ENCODE assay signal across 11 cellular contexts in genomic region chr17:48472485-48473281, GRCh38. TPM values are rescaled to one million over a fixed set of nuclear protein-coding genes. Genes with fewer than 3 reads are reported as not detected.
DNase-seq lines count a peak whose midpoint lies in the region; ATAC-seq lines count a peak whose summit lies in the region.
"Had no signal": no experiment of that assay in that cellular context is flagged by ENCODE, and none has a peak within 500 bp of the region (broad histone marks: within the 10 kb centered on the region; RNA-seq: fewer than 3 reads in every experiment).

No MANE protein-coding gene starts in this region.

- intact Hi-C loops in left colon (cut with DNase I, micrococcal nuclease) = no loop called here

- peak overlapping the region in 9 of 11 experiments; percentile 24 to 79 (median 46); a peak in 15 of 22 replicates for H3K4me2 ChIP-seq in BLaER1 treated with 17β-estradiol and CSF1 and Interleukin-3, amounts not matched to agents 10 nM and 100 nM

- H3K4me3 ChIP-seq in BLaER1 treated with 17β-estradiol and CSF1 and Interleukin-3, amounts not matched to agents 10 nM and 100 nM = no peak overlapping the region
- H3K4me3 ChIP-seq: esophagus muscularis mucosa, stomach had no signal

- peaks cover 0 to 51% (median 32%) of the 10 kb centered on the region in 10 experiments; a peak in 15 of 20 replicates for H3K4me1 ChIP-seq in BLaER1 treated with 17β-estradiol and CSF1 and Interleukin-3, amounts not matched to agents 10 nM and 100 nM
- H3K4me1 ChIP-seq: esophagus muscularis mucosa, stomach had no signal

- no peak overlapping the region for H3K9ac ChIP-seq in BLaER1 treated with 17β-estradiol and CSF1 and Interleukin-3, amounts not matched to agents 10 nM and 100 nM

- H4K20me1 ChIP-seq in BLaER1 treated with 17β-estradiol and CSF1 and Interleukin-3, amounts not matched to agents 10 nM and 100 nM = no peaks in the 10 kb centered on the region; a peak in 1 of 22 replicates

- in situ Hi-C loops in G401 (cut with HindIII; ENCODE audit: low sequenced_read_pairs) = no loop called here

- ATAC-seq in HG03342 (IDR thresholded peaks at IDR 0.05; ENCODE audit: unreplicated experiment) = peak; percentile 46
- no peak for ATAC-seq in left colon

- no peak overlapping the region for H3K27ac ChIP-seq in BLaER1 treated with 17β-estradiol and CSF1 and Interleukin-3, amounts not matched to agents 10 nM and 100 nM
- H3K27ac ChIP-seq in caudate nucleus (ENCODE audit: low read depth, low read length) = no peak overlapping the region
- H3K27ac ChIP-seq: esophagus muscularis mucosa, stomach had no signal

- DNase-seq in RPMI8226 (peak; percentile 58), islet precursor cell (peak; percentile 92), caudate nucleus (lab: John Stamatoyannopoulos, UW) (no peak), ecto neural progenitor cell (ENCODE audit: low spot score) (no peak), left colon (no peak), G401 (ENCODE audit: low spot score) (no peak)
- DNase-seq: posterior cingulate gyrus, stomach had no signal

- H3K9me3 ChIP-seq in BLaER1 treated with 17β-estradiol and CSF1 and Interleukin-3, amounts not matched to agents 10 nM and 100 nM (replicated peaks in 1 of 11) = no peaks in the 10 kb centered on the region
- H3K9me3 ChIP-seq: esophagus muscularis mucosa, stomach had no signal

- no peaks in the 10 kb centered on the region for H3K36me3 ChIP-seq in BLaER1 treated with 17β-estradiol and CSF1 and Interleukin-3, amounts not matched to agents 10 nM and 100 nM
- H3K36me3 ChIP-seq: esophagus muscularis mucosa, stomach had no signal

- H3K27me3 ChIP-seq in BLaER1 treated with 17β-estradiol and CSF1 and Interleukin-3, amounts not matched to agents 10 nM and 100 nM = peaks cover 0 to 8% (median 0%) of the 10 kb centered on the region in 11 experiments; a peak in 4 of 22 replicates

RNA-seq across cellular contexts. Expression of gene SKAP1, which starts 42.7 kb away (rescaled TPM):
- 1 to 10 TPM; 1.2 to 2.5 TPM for total RNA-seq in left colon
- total RNA-seq in G401 (2014; rRNA removed; shearing (Covaris generic)) = not detected in 2 replicates

RNA-seq across cellular contexts. Expression of gene HOXB1, which starts 58.1 kb away (rescaled TPM):
- total RNA-seq in left colon = not detected
- not detected in 2 replicates for total RNA-seq in G401 (2014; rRNA removed; shearing (Covaris generic))
- total RNA-seq: esophagus muscularis mucosa, stomach had no signal

Comparison
In these comparisons a context has a peak if more than half of its experiments do, and no peak if none do; other contexts are left out.
1. DNase-seq: peak in RPMI8226 (single experiment) and islet precursor cell (single experiment); none in caudate nucleus (0 of 61), ecto neural progenitor cell (single experiment), left colon (0 of 2) and G401 (single experiment).